9 cellular contexts compared by ENCODE assay signal in genomic region chr14:102279688-102280348, GRCh38. TPM values are rescaled to one million over a fixed set of nuclear protein-coding genes. Genes with fewer than 3 reads are reported as not detected.
DNase-seq lines count a peak whose midpoint lies in the region; ATAC-seq, FAIRE-seq and TF ChIP-seq lines count a peak whose summit lies in the region.
"Had no signal": no experiment of that assay in that cellular context is flagged by ENCODE, and none has a peak within 500 bp of the region (broad histone marks: within the 10 kb centered on the region; RNA-seq: fewer than 3 reads in every experiment).

No MANE protein-coding gene starts in this region.

- intact Hi-C loops in OCI-LY7 (cut with micrococcal nuclease; ENCODE audit: unreplicated experiment) = no loop called here

- H3K4me1 ChIP-seq in OCI-LY7 (ENCODE audit: insufficient read depth, low read length, poor library complexity, severe bottlenecking) = no peaks in the 10 kb centered on the region

- no peak for ATAC-seq in HG02885 (IDR thresholded peaks at IDR 0.05; ENCODE audit: poor library complexity, unreplicated experiment)

- no peaks in the 10 kb centered on the region for H3K9me2 ChIP-seq in OCI-LY7 (ENCODE audit: insufficient read depth, low read length)

- H3K27ac ChIP-seq in OCI-LY7 (ENCODE audit: low read depth, low read length, poor library complexity, severe bottlenecking) = no peak overlapping the region

- H3K4me2 ChIP-seq in OCI-LY7 (ENCODE audit: low read length) = no peak overlapping the region

- BruUV-seq in OCI-LY7 (replicated peaks; lab: Mats Ljungman, UMichigan) = no TSS peak

- no peak overlapping the region for H2AFZ ChIP-seq in OCI-LY7 (ENCODE audit: low read length)

- peak; percentile 3 for DNase-seq in DMS53 (lab: John Stamatoyannopoulos, UW)
- DNase-seq in DMS53 treated with DMSO at 0.1 percent for 48 hours (lab: John Stamatoyannopoulos, UW; ENCODE audit: unreplicated experiment) = no peak
- DNase-seq in RCC 7860 (ENCODE audit: low spot score) = peak; percentile 97
- DNase-seq in fibroblast of gingiva (ENCODE audit: low read depth) = peak; percentile 94
- peak; percentile 100 for DNase-seq in skeletal muscle cell (ENCODE audit: low read depth)
- DNase-seq in midbrain (lab: John Stamatoyannopoulos, UW) = no peak
- no peak for DNase-seq in OCI-LY7 (ENCODE audit: low spot score)
- DNase-seq: NCI-H526 had no signal

- FAIRE-seq in RCC 7860 (lab: Jason Lieb, UNC) = peak; percentile 94

- CTCF ChIA-PET in OCI-LY7 (lab: Charles Lee; ENCODE audit: unreplicated experiment) = no interaction called here

- no peaks in the 10 kb centered on the region for H3K36me3 ChIP-seq in OCI-LY7 (ENCODE audit: insufficient read depth, low read length)

- TF ChIP-seq CTCF in OCI-LY7 (conservative IDR thresholded peaks at IDR 0.05; ENCODE audit: low read length) = no peak

- POLR2A ChIA-PET in OCI-LY7 (lab: Charles Lee) = interaction anchor here (0.7 kb wide), 1 partner anchor 247 kb away, joined by 3 read pairs; no protein-coding TSS in a partner anchor

- H3K4me3 ChIP-seq in skeletal muscle cell (ENCODE audit: low read depth, low read length) = no peak overlapping the region
- H3K4me3 ChIP-seq in OCI-LY7 (ENCODE audit: low read depth, low read length, poor library complexity, severe bottlenecking) = no peak overlapping the region

- no peaks in the 10 kb centered on the region for H3K9me3 ChIP-seq in OCI-LY7 (ENCODE audit: low read length)

- H3K79me2 ChIP-seq in OCI-LY7 (ENCODE audit: insufficient read depth, low read depth, low read length) = no peaks in the 10 kb centered on the region

- no peaks in the 10 kb centered on the region for H4K20me1 ChIP-seq in OCI-LY7 (ENCODE audit: insufficient read depth, low read length)

RNA-seq across cellular contexts. Expression of gene MOK, which starts 25.1 kb away (rescaled TPM):
- total RNA-seq in OCI-LY7 (2014; rRNA removed; shearing (Covaris generic)) = 3.7 and 4.0 TPM in 2 replicates
- total RNA-seq in OCI-LY7 (2022) = 2.2 and 4.3 TPM in 2 replicates

RNA-seq across cellular contexts. Expression of gene ZNF839, which starts 39.7 kb away (rescaled TPM):
- 20.2 and 22.7 TPM in 2 replicates for total RNA-seq in OCI-LY7 (2014; rRNA removed; shearing (Covaris generic))
- 23.3 and 24.3 TPM in 2 replicates for total RNA-seq in OCI-LY7 (2022)

Comparison
In these comparisons a context has a peak if more than half of its experiments do, and no peak if none do; other contexts are left out.
1. DNase-seq: peak in DMS53 (single experiment), RCC 7860 (single experiment), fibroblast of gingiva (single experiment) and skeletal muscle cell (single experiment); none in DMS53 treated with DMSO at 0.1 percent for 48 hours (single experiment), midbrain (single experiment) and OCI-LY7 (single experiment).